ENCODE assay signal across 1 cellular context in genomic region chr4:3524349-3524748, GRCh38.
TF ChIP-seq lines count a peak whose summit lies in the region.

No MANE protein-coding gene starts in this region.

TF ChIP-seq in WTC11, 78 proteins besides CTCF, POLR2A, EP300 and RAD21 (continued from another document):
- TF ChIP-seq FOXP4 (CRISPR knock-in tag; IDR thresholded peaks at IDR 0.05), result no peak
- TF ChIP-seq PREB (CRISPR knock-in tag; IDR thresholded peaks at IDR 0.05; ENCODE audit: borderline replicate concordance), result no peak
- no peak for TF ChIP-seq NFATC4 (CRISPR knock-in tag; IDR thresholded peaks at IDR 0.05)
- no peak for TF ChIP-seq MAX (CRISPR knock-in tag; IDR thresholded peaks at IDR 0.05)
- no peak for TF ChIP-seq SMAD4 (CRISPR knock-in tag; IDR thresholded peaks at IDR 0.05)
- TF ChIP-seq MYBL2 (CRISPR knock-in tag; IDR thresholded peaks at IDR 0.05), result no peak
- no peak for TF ChIP-seq AR (CRISPR knock-in tag; IDR thresholded peaks at IDR 0.05)
